In the genomic region with DNA sequence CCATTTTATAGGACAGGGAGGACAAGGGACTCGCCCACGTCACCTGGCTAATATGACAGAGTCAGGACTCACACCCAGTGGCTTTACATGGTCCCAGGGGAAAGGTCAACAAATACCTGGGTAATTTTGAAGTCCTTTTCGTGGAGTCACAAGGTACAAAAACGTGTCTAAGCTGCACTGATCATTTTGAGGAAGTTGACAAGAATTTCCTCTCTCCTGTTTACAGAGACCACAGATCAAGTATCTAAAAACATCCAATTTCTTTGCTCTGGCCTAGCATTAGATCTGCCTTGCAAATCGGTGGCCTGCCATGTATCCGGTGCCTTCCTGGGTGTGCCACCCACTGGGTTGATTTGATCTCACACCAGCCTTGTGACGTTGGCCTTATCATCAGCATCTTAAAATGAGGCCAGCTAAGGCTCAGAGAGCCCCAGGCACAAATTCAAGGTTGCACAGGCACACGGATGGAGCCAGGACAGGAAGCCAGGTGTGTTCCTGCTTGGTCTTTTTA, we compare ENCODE assay signal across 12 cellular contexts. TPM values are rescaled to one million over a fixed set of nuclear protein-coding genes. Genes with fewer than 3 reads are reported as not detected.
DNase-seq lines count a peak whose midpoint lies in the region; ATAC-seq and TF ChIP-seq lines count a peak whose summit lies in the region.
"Had no signal": no experiment of that assay in that cellular context is flagged by ENCODE, and none has a peak within 500 bp of the region (broad histone marks: within the 10 kb centered on the region; RNA-seq: fewer than 3 reads in every experiment).

No MANE protein-coding gene starts in this region.

- peaks cover 17% of the 10 kb centered on the region for H3K4me1 Mint-ChIP-seq in activated CD4-positive, alpha-beta T cell treated with anti-CD3 and anti-CD28 coated beads for 36 hours
- peaks cover 54% of the 10 kb centered on the region for H3K4me1 Mint-ChIP-seq in memory B cell

- no peak overlapping the region for H3K4me3 Mint-ChIP-seq in activated CD4-positive, alpha-beta T cell treated with anti-CD3 and anti-CD28 coated beads for 36 hours
- H3K4me3 Mint-ChIP-seq in memory B cell = peak overlapping the region; percentile 56

- CTCF ChIA-PET in activated CD4-positive, alpha-beta T cell treated with anti-CD3 and anti-CD28 coated beads for 36 hours (lab: Charles Lee) = interaction anchor here (1.5 kb wide), 1 partner anchor 65 kb away, joined by 4 read pairs; no protein-coding TSS in a partner anchor

- DNase-seq in GM12865 (ENCODE audit: low read depth) (peak; percentile 50), memory B cell (ENCODE audit: low spot score in 2 of 2) (peak; percentile 43 to 66), T1000 (lab: John Stamatoyannopoulos, UW) (no peak), mucosa of gallbladder (ENCODE audit: low spot score) (no peak), GM19240 (ENCODE audit: insufficient read length, low spot score) (no peak)
- peak; percentile 58 for DNase-seq in activated CD4-positive, alpha-beta T cell treated with anti-CD3 and anti-CD28 coated beads for 36 hours
- DNase-seq: NCI-H1105 had no signal

- H3K36me3 Mint-ChIP-seq in activated CD4-positive, alpha-beta T cell treated with anti-CD3 and anti-CD28 coated beads for 36 hours (ENCODE audit: low read depth) = no peaks in the 10 kb centered on the region
- H3K36me3 Mint-ChIP-seq in memory B cell = no peaks in the 10 kb centered on the region

- POLR2A ChIA-PET in activated CD4-positive, alpha-beta T cell treated with anti-CD3 and anti-CD28 coated beads for 36 hours (lab: Charles Lee) = no interaction called here

- ATAC-seq in HG03439 (IDR thresholded peaks at IDR 0.05; ENCODE audit: unreplicated experiment) (peak; percentile 46), memory B cell (ENCODE audit: low read depth) (peak; percentile 87), HG03045 (IDR thresholded peaks at IDR 0.05; ENCODE audit: unreplicated experiment) (no peak)
- peak; percentile 88 for ATAC-seq in activated CD4-positive, alpha-beta T cell treated with anti-CD3 and anti-CD28 coated beads for 36 hours
- ATAC-seq: right cardiac atrium had no signal

- H3K9me3 Mint-ChIP-seq in activated CD4-positive, alpha-beta T cell treated with anti-CD3 and anti-CD28 coated beads for 36 hours (ENCODE audit: low read depth) = no peaks in the 10 kb centered on the region
- no peaks in the 10 kb centered on the region for H3K9me3 Mint-ChIP-seq in memory B cell

- TF ChIP-seq CTCF in GM12865 (IDR thresholded peaks at IDR 0.05; ENCODE audit: insufficient read depth, low read depth, low read length, missing control alignments) = no peak

- peak overlapping the region; percentile 80 for H3K27ac Mint-ChIP-seq in activated CD4-positive, alpha-beta T cell treated with anti-CD3 and anti-CD28 coated beads for 36 hours
- H3K27ac Mint-ChIP-seq in memory B cell = peak overlapping the region; percentile 97

- no peak overlapping the region for H3K4me3 ChIP-seq in GM12865 (ENCODE audit: low read depth, low read length)
- H3K4me3 ChIP-seq: HAP-1, thoracic aorta had no signal

- no peaks in the 10 kb centered on the region for H3K27me3 Mint-ChIP-seq in activated CD4-positive, alpha-beta T cell treated with anti-CD3 and anti-CD28 coated beads for 36 hours
- no peaks in the 10 kb centered on the region for H3K27me3 Mint-ChIP-seq in memory B cell

- intact Hi-C loops in activated CD4-positive, alpha-beta T cell treated with anti-CD3 and anti-CD28 coated beads for 36 hours (cut with DNase I, micrococcal nuclease) = no loop called here

RNA-seq across cellular contexts. Expression of a gene that starts 17.6 kb away (rescaled TPM):
- total RNA-seq in activated CD4-positive, alpha-beta T cell treated with anti-CD3 and anti-CD28 coated beads for 36 hours = 10 to 100 TPM; 16.8 to 22.0 TPM
- 16.7 TPM for total RNA-seq in mucosa of gallbladder

RNA-seq across cellular contexts. Expression of a gene that starts 53.9 kb away (rescaled TPM):
- total RNA-seq in activated CD4-positive, alpha-beta T cell treated with anti-CD3 and anti-CD28 coated beads for 36 hours = 10 to 100 TPM; 20.3 to 23.1 TPM
- 141 TPM for total RNA-seq in mucosa of gallbladder

Comparison
In these comparisons a context has a peak if more than half of its experiments do, and no peak if none do; other contexts are left out.
1. DNase-seq: peak in GM12865 (single experiment), activated CD4-positive, alpha-beta T cell treated with anti-CD3 and anti-CD28 coated beads for 36 hours (single experiment) and memory B cell (2 of 2); none in T1000 (single experiment), mucosa of gallbladder (single experiment) and GM19240 (single experiment).